Comparison of ENCODE assay signal across 27 cellular contexts in genomic region chr15:34158355-34158754, GRCh38.
"Had no signal": no experiment of that assay in that cellular context is flagged by ENCODE, and none has a peak within 500 bp of the region (broad histone marks: within the 10 kb centered on the region; RNA-seq: fewer than 3 reads in every experiment).

No MANE protein-coding gene starts in this region.

- H3K4me3 ChIP-seq: stomach, suprapubic skin, testis, thoracic aorta, thyroid gland, tibial artery, tibial nerve, transverse colon, upper lobe of left lung, upper lobe of right lung, uterus, vagina had no signal

- H3K9me3 ChIP-seq: testis, thyroid gland, vagina had no signal

- H3K27ac ChIP-seq: stomach, suprapubic skin, testis, thoracic aorta, thyroid gland, tibial artery, tibial nerve, transverse colon, upper lobe of left lung, upper lobe of right lung, uterus, vagina had no signal

- ATAC-seq: stimulated activated effector memory CD8-positive, alpha-beta T cell treated with anti-CD3 and anti-CD28 coated beads, Interleukin-12 subunit alpha, Interleukin-12 subunit beta, amount 100 ng/mL, for 72 hours; stimulated activated memory B cell treated with anti-CD40 and anti-IgM and Interleukin-4, amounts not matched to agents 10 μg/mL and 1 μg/mL and 100 μg/mL, for 72 hours; stimulated activated naive B cell treated with anti-CD40 and anti-IgM and Interleukin-4, amounts not matched to agents 10 μg/mL and 1 μg/mL and 100 μg/mL, for 72 hours; stimulated activated naive CD8-positive, alpha-beta T cell treated with anti-CD3 and anti-CD28 coated beads, Interleukin-15, amount 100 ng/mL, for 72 hours; stimulated activated naive CD8-positive, alpha-beta T cell treated with anti-CD3 and anti-CD28 coated beads, Interleukin-15, Interleukin-2, amounts not matched to agents 100 U/mL and 50 U/mL, for 24 hours; upper lobe of right lung had no signal

- FAIRE-seq: urothelium cell line had no signal

- H3K36me3 ChIP-seq: uterus had no signal

- H3K4me1 ChIP-seq: stomach, suprapubic skin, testis, thyroid gland, tibial artery, tibial nerve, transverse colon, upper lobe of left lung, upper lobe of right lung, uterus, vagina had no signal

- DNase-seq: stimulated activated CD4-positive, alpha-beta T cell treated with anti-CD3 and anti-CD28 coated beads, Interleukin-2, amount 100 ng/mL, for 48 hours; stimulated activated CD4-positive, alpha-beta T cell treated with anti-CD3 and anti-CD28 coated beads, Interleukin-4, amount 100 ng/mL, for 1 hour; stimulated activated CD4-positive, alpha-beta T cell treated with anti-CD3 and anti-CD28 coated beads, Interleukin-4, amount 100 ng/mL, for 24 hours; stimulated activated CD4-positive, alpha-beta T cell treated with anti-CD3 and anti-CD28 coated beads, Interleukin-4, amount 100 ng/mL, for 4 hours; stimulated activated CD8-positive, alpha-beta memory T cell treated with anti-CD3 and anti-CD28 coated beads, Interleukin-4, amount 100 ng/mL, for 48 hours; stimulated activated naive B cell treated with anti-CD40 and anti-IgM and Interleukin-4, amounts not matched to agents 10 μg/mL and 1 μg/mL and 100 μg/mL, for 72 hours; stimulated activated naive CD4-positive, alpha-beta T cell; stimulated activated naive CD4-positive, alpha-beta T cell treated with Interleukin-2 at 50 U/mL for 16 hours; stimulated activated naive CD8-positive, alpha-beta T cell treated with anti-CD3 and anti-CD28 coated beads, Interleukin-15, amount 100 ng/mL, for 72 hours; stimulated activated naive CD8-positive, alpha-beta T cell treated with anti-CD3 and anti-CD28 coated beads, Interleukin-15, Interleukin-2, amounts not matched to agents 100 U/mL and 50 U/mL, for 24 hours; stomach; substantia nigra; testis; thyroid gland; tibial artery; transverse colon; trophoblast cell; upper lobe of left lung; upper lobe of right lung; uterus had no signal

- H3K27me3 ChIP-seq: stomach, suprapubic skin, testis, thyroid gland, tibial artery, tibial nerve, transverse colon, upper lobe of left lung, upper lobe of right lung, uterus, vagina had no signal
